Comparison of ENCODE assay signal across 9 cellular contexts in the genomic region with DNA sequence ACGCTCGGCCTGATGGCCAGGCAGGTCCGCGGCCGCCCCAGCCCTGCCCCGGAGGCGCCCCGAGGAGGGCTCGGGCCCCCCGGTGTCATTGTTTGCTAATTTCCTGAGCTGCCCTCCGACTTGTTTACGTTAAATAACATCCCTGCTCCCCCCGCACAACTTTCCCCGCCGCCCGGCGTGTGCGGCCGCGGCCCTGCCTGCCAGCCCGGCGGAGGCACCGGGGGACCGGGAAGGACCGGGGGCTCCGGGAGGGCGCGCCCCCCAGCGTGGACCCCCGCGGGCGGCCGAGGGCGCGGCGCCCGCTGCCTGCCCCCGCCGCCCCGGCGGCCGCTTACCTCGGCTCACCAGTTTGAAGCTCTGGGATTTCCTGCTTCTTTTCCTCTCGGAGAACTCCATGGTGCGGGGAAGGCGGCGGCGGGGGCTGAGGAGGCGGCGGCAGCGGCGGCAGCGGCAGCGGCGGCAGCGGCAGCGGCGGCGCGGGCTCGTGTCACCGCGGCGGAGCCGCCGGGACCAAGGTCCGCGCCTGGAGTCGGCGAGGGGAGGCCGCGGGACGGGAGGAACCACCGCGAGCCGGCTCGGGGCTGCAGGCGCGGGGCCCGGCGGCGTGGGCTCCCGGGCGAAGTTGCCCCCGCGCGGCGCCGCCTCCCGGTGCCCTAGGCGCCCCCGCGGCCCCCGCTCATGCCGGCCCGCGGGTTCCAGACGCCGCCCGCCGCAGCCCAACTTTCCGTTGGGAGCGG. TPM values are rescaled to one million over a fixed set of nuclear protein-coding genes. Genes with fewer than 3 reads are reported as not detected.
A peak's percentile ranks its signal among the peaks of the same experiment; 100 is the strongest.
DNase-seq lines count a peak whose midpoint lies in the region; ATAC-seq, FAIRE-seq and TF ChIP-seq lines count a peak whose summit lies in the region.
"Had no signal": no experiment of that assay in that cellular context is flagged by ENCODE, and none has a peak within 500 bp of the region (broad histone marks: within the 10 kb centered on the region; RNA-seq: fewer than 3 reads in every experiment).

No MANE protein-coding gene starts in this region.

- no peak for TF ChIP-seq POLR2A in heart left ventricle (IDR thresholded peaks at IDR 0.05)

- H3K27me3 Mint-ChIP-seq in activated B cell treated with CpG ODN at 0.5 μM for 24 hours (peaks cover 50% of the 10 kb centered on the region), progenitor cell of endocrine pancreas (peaks cover 20% of the 10 kb centered on the region)

- intact Hi-C loops in activated B cell treated with CpG ODN at 0.5 μM for 24 hours (cut with micrococcal nuclease), result no loop called here
- intact Hi-C loops in heart left ventricle (cut with DNase I), result loop anchor here in 6 of 10 donors (5.0 to 10.0 kb wide), 3 partner anchors 154 to 364 kb away; a partner anchor contains a TSS

- peaks cover 0 to 9% (median 0%) of the 10 kb centered on the region in 9 donors for H3K36me3 ChIP-seq in heart left ventricle

- ATAC-seq in activated B cell treated with CpG ODN at 0.5 μM for 24 hours (ENCODE audit: low read depth) (no peak), heart left ventricle (peak in 3 of 4 donors; percentile 23 to 46 (median 35)), HG02763 (IDR thresholded peaks at IDR 0.05; ENCODE audit: unreplicated experiment) (no peak)

- POLR2A ChIA-PET in activated B cell treated with CpG ODN at 0.5 μM for 24 hours (lab: Charles Lee), result no interaction called here

- H3K36me3 Mint-ChIP-seq in activated B cell treated with CpG ODN at 0.5 μM for 24 hours (ENCODE audit: low read depth), result no peaks in the 10 kb centered on the region
- peaks cover 6% of the 10 kb centered on the region for H3K36me3 Mint-ChIP-seq in progenitor cell of endocrine pancreas (ENCODE audit: insufficient read depth)

- no peak overlapping the region for H3K27ac Mint-ChIP-seq in activated B cell treated with CpG ODN at 0.5 μM for 24 hours
- H3K27ac Mint-ChIP-seq in progenitor cell of endocrine pancreas, result peak overlapping the region; percentile 89

- peak overlapping the region; percentile 66 for H3K4me3 Mint-ChIP-seq in activated B cell treated with CpG ODN at 0.5 μM for 24 hours
- H3K4me3 Mint-ChIP-seq in progenitor cell of endocrine pancreas (ENCODE audit: low read depth), result peak overlapping the region; percentile 80

- peak overlapping the region; percentile 44 to 84 (median 70) for H3K4me3 ChIP-seq in heart left ventricle

- H3K4me1 Mint-ChIP-seq in activated B cell treated with CpG ODN at 0.5 μM for 24 hours (peaks cover 5% of the 10 kb centered on the region), progenitor cell of endocrine pancreas (ENCODE audit: low read depth) (peaks cover 22% of the 10 kb centered on the region)

- no peak for FAIRE-seq in D721Med (lab: Jason Lieb, UNC)

- WGBS in heart left ventricle, 4 donors, result 1 to 2% (median 1%) methylated on average over 30 to 103 of the region's 103 CpGs

- no peaks in the 10 kb centered on the region for H3K9me3 ChIP-seq in heart left ventricle

- peaks cover 0 to 24% (median 15%) of the 10 kb centered on the region in 12 donors for H3K4me1 ChIP-seq in heart left ventricle

- peaks cover 0 to 28% (median 0%) of the 10 kb centered on the region in 9 donors for H3K27me3 ChIP-seq in heart left ventricle

- H3K9me3 Mint-ChIP-seq in activated B cell treated with CpG ODN at 0.5 μM for 24 hours, result no peaks in the 10 kb centered on the region
- H3K9me3 Mint-ChIP-seq in progenitor cell of endocrine pancreas (ENCODE audit: low read depth), result no peaks in the 10 kb centered on the region

- CTCF ChIA-PET in activated B cell treated with CpG ODN at 0.5 μM for 24 hours (lab: Charles Lee), result no interaction called here

- H3K27ac ChIP-seq in heart left ventricle, result peak overlapping the region; percentile 42 to 82 (median 68)

- TF ChIP-seq CTCF in activated B cell treated with CpG ODN at 0.5 μM for 24 hours (IDR thresholded peaks at IDR 0.05), result no peak
- TF ChIP-seq CTCF in heart left ventricle (IDR thresholded peaks at IDR 0.05), result no peak
- TF ChIP-seq CTCF in progenitor cell of endocrine pancreas (IDR thresholded peaks at IDR 0.05; ENCODE audit: unreplicated experiment), result no peak
- no peak for TF ChIP-seq CTCF in D721Med (IDR thresholded peaks at IDR 0.05; ENCODE audit: insufficient read depth, missing control alignments)

- peak; percentile 39 for DNase-seq in NCI-H748 (lab: John Stamatoyannopoulos, UW; ENCODE audit: unreplicated experiment)
- DNase-seq in NCI-H748 treated with DMSO at 0.1 percent for 48 hours (lab: John Stamatoyannopoulos, UW), result no peak
- peak; percentile 19 for DNase-seq in activated B cell treated with CpG ODN at 0.5 μM for 24 hours
- peak in 4 of 5 donors; percentile 18 to 61 (median 28) for DNase-seq in heart left ventricle
- DNase-seq in progenitor cell of endocrine pancreas (ENCODE audit: low spot score, unreplicated experiment), result peak; percentile 21
- no peak for DNase-seq in D721Med (ENCODE audit: insufficient read length, low spot score)
- no peak for DNase-seq in Kasumi-1 (lab: John Stamatoyannopoulos, UW)
- DNase-seq: DND-41 had no signal

RNA-seq across cellular contexts. Expression of a gene that starts 0.5 kb away (rescaled TPM):
- total RNA-seq in activated B cell treated with CpG ODN at 0.5 μM for 24 hours (not detected in 2 replicates), heart left ventricle (10 to 100 TPM in 8 of 9 donors, 1 to 10 TPM in 1; 9.5 to 30.5 (median 13.0) TPM), progenitor cell of endocrine pancreas (43.2 and 47.8 TPM in 2 replicates)
- 1 to 10 TPM; 5.5 to 9.2 TPM for polyA plus RNA-seq in heart left ventricle

RNA-seq across cellular contexts. Expression of a gene that starts 58.5 kb away (rescaled TPM):
- 20.7 and 26.1 TPM in 2 replicates for total RNA-seq in activated B cell treated with CpG ODN at 0.5 μM for 24 hours
- total RNA-seq in heart left ventricle, result 10 to 100 TPM; 12.3 to 16.3 (median 14.7) TPM
- 10 to 100 TPM in 1 of 2 donors, 1 to 10 TPM in 1; 8.9 to 19.1 TPM for polyA plus RNA-seq in heart left ventricle
- 17.1 and 18.8 TPM in 2 replicates for total RNA-seq in progenitor cell of endocrine pancreas

Comparison
In these comparisons a context has a peak if more than half of its experiments do, and no peak if none do; other contexts are left out.
1. DNase-seq: peak in NCI-H748 (single experiment), activated B cell treated with CpG ODN at 0.5 μM for 24 hours (single experiment), heart left ventricle (4 of 5) and progenitor cell of endocrine pancreas (single experiment); none in NCI-H748 treated with DMSO at 0.1 percent for 48 hours (single experiment), D721Med (single experiment) and Kasumi-1 (0 of 2).
2. ATAC-seq: peak in heart left ventricle (3 of 4); none in activated B cell treated with CpG ODN at 0.5 μM for 24 hours (single experiment) and HG02763 (single experiment).
3. RNA of a gene that starts 0.5 kb away (total RNA-seq): 43.2 to 47.8 TPM in progenitor cell of endocrine pancreas and 9.5 to 30.5 TPM in heart left ventricle; not detected in activated B cell treated with CpG ODN at 0.5 μM for 24 hours; every median in the first group is over 10 times any median in the second.